Comparison of ENCODE assay signal across 14 cellular contexts in the genomic region with DNA sequence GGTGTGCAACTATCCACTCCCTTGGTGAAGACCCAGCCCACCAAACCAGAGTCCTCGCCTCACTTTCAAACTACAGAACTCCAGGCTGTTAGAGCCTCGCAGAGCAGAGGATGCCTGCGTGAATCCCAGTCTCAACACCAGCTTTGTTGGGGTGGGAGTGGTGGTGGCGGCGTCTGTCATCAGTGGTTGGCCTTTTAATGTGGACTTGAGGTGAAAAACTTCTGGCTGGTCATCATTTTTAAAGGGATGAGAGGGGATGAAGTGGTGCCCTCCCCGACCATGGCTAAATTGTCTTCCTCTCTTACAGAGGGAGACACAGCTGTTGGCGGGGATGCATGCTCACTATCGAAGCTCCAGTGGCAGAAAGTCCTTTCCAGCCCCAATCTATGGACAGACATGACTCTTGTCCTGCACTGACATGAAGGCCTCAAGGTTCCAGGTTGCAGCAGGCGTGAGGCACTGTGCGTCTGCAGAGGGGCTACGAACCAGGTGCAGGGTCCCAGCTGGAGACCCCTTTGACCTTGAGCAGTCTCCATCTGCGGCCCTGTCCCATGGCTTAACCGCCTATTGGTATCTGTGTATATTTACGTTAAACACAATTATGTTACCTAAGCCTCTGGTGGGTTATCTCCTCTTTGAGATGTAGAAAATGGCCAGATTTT. TPM values are rescaled to one million over a fixed set of nuclear protein-coding genes. Genes with fewer than 3 reads are reported as not detected.
DNase-seq lines count a peak whose midpoint lies in the region; ATAC-seq, FAIRE-seq and TF ChIP-seq lines count a peak whose summit lies in the region.
"Had no signal": no experiment of that assay in that cellular context is flagged by ENCODE, and none has a peak within 500 bp of the region (broad histone marks: within the 10 kb centered on the region; RNA-seq: fewer than 3 reads in every experiment).

No MANE protein-coding gene starts in this region.

- no peaks in the 10 kb centered on the region for H3K27me3 Mint-ChIP-seq in activated CD4-positive, alpha-beta T cell treated with anti-CD3 and anti-CD28 coated beads, Interleukin-2, amount 10 ng/mL, durations not matched to agents 7 days and 5 days
- H3K27me3 Mint-ChIP-seq in neural progenitor cell (ENCODE audit: insufficient read depth, low read depth), result peaks cover 5% of the 10 kb centered on the region

- no peak for TF ChIP-seq RAD21 in GM12878 (IDR thresholded peaks at IDR 0.05; ENCODE audit: insufficient read depth, low read depth, low read length)

- no peaks in the 10 kb centered on the region for H3K4me1 Mint-ChIP-seq in activated CD4-positive, alpha-beta T cell treated with anti-CD3 and anti-CD28 coated beads, Interleukin-2, amount 10 ng/mL, durations not matched to agents 7 days and 5 days
- peaks cover 13% of the 10 kb centered on the region for H3K4me1 Mint-ChIP-seq in neural progenitor cell

- intact Hi-C loops in GM12878 (cut with micrococcal nuclease; ENCODE audit: unreplicated experiment), result no loop called here

- H3K27ac Mint-ChIP-seq in activated CD4-positive, alpha-beta T cell treated with anti-CD3 and anti-CD28 coated beads, Interleukin-2, amount 10 ng/mL, durations not matched to agents 7 days and 5 days, result peak overlapping the region; percentile 54
- peak overlapping the region; percentile 63 for H3K27ac Mint-ChIP-seq in neural progenitor cell

- no peak overlapping the region for H3K4me3 Mint-ChIP-seq in activated CD4-positive, alpha-beta T cell treated with anti-CD3 and anti-CD28 coated beads, Interleukin-2, amount 10 ng/mL, durations not matched to agents 7 days and 5 days
- no peak overlapping the region for H3K4me3 Mint-ChIP-seq in neural progenitor cell

- H3K4me3 ChIP-seq in HUES48 (ENCODE audit: low read depth, low read length) (no peak overlapping the region), GM12878 (no peak overlapping the region), neural progenitor cell (no peak overlapping the region)
- H3K4me3 ChIP-seq: lung, MG63, pancreas had no signal

- no peaks in the 10 kb centered on the region for H3K9me3 Mint-ChIP-seq in activated CD4-positive, alpha-beta T cell treated with anti-CD3 and anti-CD28 coated beads, Interleukin-2, amount 10 ng/mL, durations not matched to agents 7 days and 5 days
- no peaks in the 10 kb centered on the region for H3K9me3 Mint-ChIP-seq in neural progenitor cell

- H3K4me1 ChIP-seq in HUES48 (ENCODE audit: control insufficient read depth, insufficient read depth, low read length), result no peaks in the 10 kb centered on the region
- no peaks in the 10 kb centered on the region for H3K4me1 ChIP-seq in GM12878 (ENCODE audit: control insufficient read depth, insufficient read depth, low read length)
- no peaks in the 10 kb centered on the region for H3K4me1 ChIP-seq in neural progenitor cell
- H3K4me1 ChIP-seq: pancreas had no signal

- POLR2A ChIA-PET in activated CD4-positive, alpha-beta T cell treated with anti-CD3 and anti-CD28 coated beads, Interleukin-2, amount 10 ng/mL, durations not matched to agents 7 days and 5 days (lab: Charles Lee), result interaction anchor here (0.5 to 1.1 kb wide), 4 partner anchors 9 to 71 kb away, joined by 3 read pairs; no protein-coding TSS in a partner anchor
- POLR2A ChIA-PET in GM12878 (lab: Charles Lee), result no interaction called here

- BruUV-seq in GM12878 (replicated peaks; lab: Mats Ljungman, UMichigan), result no TSS peak

- CTCF ChIA-PET in activated CD4-positive, alpha-beta T cell treated with anti-CD3 and anti-CD28 coated beads, Interleukin-2, amount 10 ng/mL, durations not matched to agents 7 days and 5 days (lab: Charles Lee), result interaction anchor here (1.1 to 1.6 kb wide), 4 partner anchors 21 to 206 kb away, joined by 3 to 6 read pairs (median 4); no protein-coding TSS in a partner anchor
- CTCF ChIA-PET in GM12878 (lab: Yijun Ruan, JAX), result interaction anchor here (1.4 kb wide), 1 partner anchor 208 kb away, joined by 5 read pairs; no protein-coding TSS in a partner anchor

- WGBS in GM12878 (ENCODE audit: insufficient coverage, insufficient replicate concordance, low lambda C conversion rate, missing lambda C conversion rate), result over 99% methylated on average over 14 of the region's 14 CpGs

- H3K9me3 ChIP-seq in HUES48 (ENCODE audit: control insufficient read depth, insufficient read depth, low read length) (no peaks in the 10 kb centered on the region), GM12878 (replicated peaks; ENCODE audit: control insufficient read depth, insufficient read depth, low read length) (no peaks in the 10 kb centered on the region), neural progenitor cell (ENCODE audit: low read depth) (no peaks in the 10 kb centered on the region)
- H3K9me3 ChIP-seq: MG63, pancreas, SK-N-SH had no signal

- peaks cover 11% of the 10 kb centered on the region for H3F3A ChIP-seq in neural progenitor cell (ENCODE audit: low read depth)

- in situ Hi-C loops in GM12878 (cut with MboI), result no loop called here

- no peak for FAIRE-seq in GM12878 (lab: Jason Lieb, UNC)
- FAIRE-seq: pancreas had no signal

- RAD21 ChIA-PET in GM12878 (lab: Charles Lee; ENCODE audit: unreplicated experiment), result no interaction called here

- no peak for DNase-seq in activated CD4-positive, alpha-beta T cell treated with anti-CD3 and anti-CD28 coated beads, Interleukin-2, amount 10 ng/mL, durations not matched to agents 7 days and 5 days
- no peak for DNase-seq in activated CD4-positive, alpha-beta T cell treated with anti-CD3 and anti-CD28 coated beads for 48 hours
- no peak for DNase-seq in GM12878 (ENCODE audit: low read depth, low spot score)
- DNase-seq in neural progenitor cell (ENCODE audit: low spot score), result no peak
- no peak for DNase-seq in NCI-H1048 (lab: John Stamatoyannopoulos, UW)
- DNase-seq in SKM-1 (lab: John Stamatoyannopoulos, UW; ENCODE audit: unreplicated experiment), result no peak
- DNase-seq: activated CD4-positive, alpha-beta T cell treated with anti-CD3 and anti-CD28 coated beads, Interleukin-2, amount 50 U/mL, for 4 hours; MG63; NK-92 treated with Interleukin-12 subunit alpha and Interleukin-12 subunit beta, amount 100 ng/mL, for 24 hours; pancreas; SK-N-SH had no signal

- TF ChIP-seq POLR2A in GM12878 (IDR thresholded peaks at IDR 0.05; ENCODE audit: low read depth, low read length), result peak; percentile 64

- no peak overlapping the region for H2AFZ ChIP-seq in GM12878 (ENCODE audit: control insufficient read depth, low read depth, low read length)
- no peak overlapping the region for H2AFZ ChIP-seq in neural progenitor cell (replicated peaks)

- TF ChIP-seq EP300 in GM12878 (IDR thresholded peaks at IDR 0.05; ENCODE audit: borderline replicate concordance in 1 of 2, control insufficient read depth in 1 of 2, low read depth in 2 of 2, low read length in 2 of 2), result no peak

- peak; percentile 5; the same call in 1 of the 3 replicates for ATAC-seq in GM12878
- no peak for ATAC-seq in GM18909 (IDR thresholded peaks at IDR 0.05; ENCODE audit: poor library complexity, unreplicated experiment)

- H3K36me3 ChIP-seq in HUES48 (ENCODE audit: control insufficient read depth, insufficient read depth, low read length) (peaks cover 53% of the 10 kb centered on the region), GM12878 (ENCODE audit: control insufficient read depth in 2 of 2, insufficient read depth in 2 of 2, low read length in 1 of 2) (peaks cover 28 to 29% of the 10 kb centered on the region in 2 experiments), neural progenitor cell (no peaks in the 10 kb centered on the region)

- H3K4me2 ChIP-seq in GM12878 (ENCODE audit: control insufficient read depth, insufficient read depth), result no peak overlapping the region
- H3K4me2 ChIP-seq in neural progenitor cell, result no peak overlapping the region
- H3K4me2 ChIP-seq: SK-N-SH had no signal

- H3K79me2 ChIP-seq in GM12878 (ENCODE audit: control insufficient read depth, insufficient read depth, low read length) (no peaks in the 10 kb centered on the region), neural progenitor cell (ENCODE audit: low read depth) (no peaks in the 10 kb centered on the region)

- H4K20me1 ChIP-seq in GM12878 (ENCODE audit: control insufficient read depth, insufficient read depth), result no peaks in the 10 kb centered on the region
- no peaks in the 10 kb centered on the region for H4K20me1 ChIP-seq in neural progenitor cell (ENCODE audit: low read depth)

- no peak for TF ChIP-seq CTCF in GM12878 (IDR thresholded peaks at IDR 0.05 in 2 of 3, conservative IDR thresholded peaks at IDR 0.05 in 1 of 3; ENCODE audit: control insufficient read depth in 2 of 3, extremely low read depth in 1 of 3, insufficient read depth in 1 of 3, low read depth in 3 of 3, low read length in 3 of 3)
- TF ChIP-seq CTCF in neural progenitor cell (IDR thresholded peaks at IDR 0.05), result no peak

- H3K27me3 ChIP-seq in HUES48 (ENCODE audit: control insufficient read depth, insufficient read depth, low read length) (no peaks in the 10 kb centered on the region), GM12878 (replicated peaks in 1 of 2; ENCODE audit: control insufficient read depth in 2 of 2, insufficient read depth in 2 of 2, low read length in 1 of 2) (no peaks in the 10 kb centered on the region), neural progenitor cell (no peaks in the 10 kb centered on the region)
- H3K27me3 ChIP-seq: MG63, pancreas had no signal

- H3K27ac ChIP-seq in HUES48 (ENCODE audit: low read depth, low read length) (peak overlapping the region; percentile 15), GM12878 (ENCODE audit: control insufficient read depth, insufficient read depth) (no peak overlapping the region), neural progenitor cell (peak overlapping the region; percentile 67)
- H3K27ac ChIP-seq: pancreas had no signal

- H3K36me3 Mint-ChIP-seq in activated CD4-positive, alpha-beta T cell treated with anti-CD3 and anti-CD28 coated beads, Interleukin-2, amount 10 ng/mL, durations not matched to agents 7 days and 5 days (ENCODE audit: low read depth), result peaks cover 53% of the 10 kb centered on the region
- H3K36me3 Mint-ChIP-seq in neural progenitor cell, result peaks cover 25% of the 10 kb centered on the region

- SMC1A ChIA-PET in GM12878 (lab: Charles Lee; ENCODE audit: uncharacterized antibody, unreplicated experiment), result interaction anchor here (3.1 kb wide), 1 partner anchor 28 kb away, joined by 8 read pairs; no protein-coding TSS in a partner anchor

- H3K9ac ChIP-seq in HUES48 (ENCODE audit: low read depth, low read length) (no peak overlapping the region), GM12878 (ENCODE audit: control insufficient read depth, insufficient read depth, low read length) (no peak overlapping the region), neural progenitor cell (no peak overlapping the region)
- H3K9ac ChIP-seq: SK-N-SH had no signal

RNA-seq across cellular contexts. Expression of a gene that starts 54.8 kb away (rescaled TPM):
- total RNA-seq in activated CD4-positive, alpha-beta T cell treated with anti-CD3 and anti-CD28 coated beads, Interleukin-2, amount 10 ng/mL, durations not matched to agents 7 days and 5 days, result 100 to 1,000 TPM; 201 to 210 TPM
- 54.4 and 55.1 TPM in 2 replicates for total RNA-seq in GM12878 (2013; cell fraction: nucleolus; rRNA removed)
- total RNA-seq in GM12878 (2014; rRNA removed), result 189 and 200 TPM in 2 replicates
- 155 and 160 TPM in 2 replicates for total RNA-seq in GM12878 (2014; rRNA removed; fragmentation: Illumina TruSeq; extraction: Trizol)
- 248 and 249 TPM in 2 replicates for total RNA-seq in GM12878 (2021)
- polyA plus RNA-seq in GM12878 (2011; ENCODE audit: low read depth), result 148 TPM
- polyA plus RNA-seq in GM12878 (2011; rRNA removed), result 93.4 and 128 TPM in 2 replicates
- 112 and 120 TPM in 2 replicates for polyA plus RNA-seq in GM12878 (2011; cell fraction: cytosol; rRNA removed)
- polyA plus RNA-seq in GM12878 (2011; cell fraction: nucleus; rRNA removed), result 120 and 221 TPM in 2 replicates
- 164 and 171 TPM in 2 replicates for polyA plus RNA-seq in GM12878 (2012)
- polyA plus RNA-seq in GM12878 (2014; fragmentation: Illumina TruSeq; extraction: Trizol), result 141 and 160 TPM in 2 replicates
- polyA plus RNA-seq in GM12878 (2014; fragmentation: Nextera tagmentation; extraction: Ambion mirVana), result 10 to 100 TPM; 79.1 to 98.6 TPM
- polyA plus RNA-seq in GM12878 (2014; rRNA removed), result 162 and 171 TPM in 2 replicates
- polyA plus RNA-seq in GM12878 (2016; fragmentation: Nextera tagmentation; extraction: Ambion mirVana), result 100 to 1,000 TPM; 277 to 282 TPM
- 93.4 and 100 TPM in 2 replicates for polyA minus RNA-seq in GM12878 (2011; rRNA and poly(A)+ RNA removed)
- polyA minus RNA-seq in GM12878 (2011; cell fraction: cytosol; rRNA and poly(A)+ RNA removed), result 46.6 and 47.4 TPM in 2 replicates
- polyA minus RNA-seq in GM12878 (2011; cell fraction: nucleus; rRNA and poly(A)+ RNA removed), result 24.4 and 59.1 TPM in 2 replicates
- total RNA-seq in neural progenitor cell (ENCODE audit: low replicate concordance), result 52.0 and 61.4 TPM in 2 replicates
